14 cellular contexts compared by ENCODE assay signal in genomic region chr1:36706416-36706815, GRCh38.
"Had no signal": no experiment of that assay in that cellular context is flagged by ENCODE, and none has a peak within 500 bp of the region (broad histone marks: within the 10 kb centered on the region; RNA-seq: fewer than 3 reads in every experiment).

No MANE protein-coding gene starts in this region.

- DNase-seq: activated B cell treated with CpG ODN at 0.5 μM for 24 hours; activated CD4-positive, alpha-beta T cell treated with anti-CD3 and anti-CD28 coated beads, Interleukin-2, amount 10 ng/mL, durations not matched to agents 24 days and 14 days; activated naive CD4-positive, alpha-beta T cell treated with anti-CD3 and anti-CD28 coated beads for 36 hours; glutamatergic neuron; left cardiac atrium; midbrain; stimulated activated CD4-positive, alpha-beta T cell treated with anti-CD3 and anti-CD28 coated beads, Interleukin-4, amount 100 ng/mL, for 4 hours had no signal

- H3K9me3 Mint-ChIP-seq: activated B cell treated with CpG ODN at 0.5 μM for 24 hours; activated CD4-positive, alpha-beta T cell treated with anti-CD3 and anti-CD28 coated beads, Interleukin-2, amount 10 ng/mL, durations not matched to agents 24 days and 14 days; activated naive CD4-positive, alpha-beta T cell treated with anti-CD3 and anti-CD28 coated beads for 36 hours; activated T-helper 17 cell treated with anti-CD3 and anti-CD28 coated beads, Interleukin-2, amount 50 U/mL, for 72 hours had no signal

- H3K4me1 ChIP-seq: parathyroid adenoma had no signal

- H3K27ac Mint-ChIP-seq: activated B cell treated with CpG ODN at 0.5 μM for 24 hours; activated CD4-positive, alpha-beta T cell treated with anti-CD3 and anti-CD28 coated beads, Interleukin-2, amount 10 ng/mL, durations not matched to agents 24 days and 14 days; activated naive CD4-positive, alpha-beta T cell treated with anti-CD3 and anti-CD28 coated beads for 36 hours; activated T-helper 17 cell treated with anti-CD3 and anti-CD28 coated beads, Interleukin-2, amount 50 U/mL, for 72 hours had no signal

- H3K9ac ChIP-seq: parathyroid adenoma had no signal

- H3K4me3 Mint-ChIP-seq: activated B cell treated with CpG ODN at 0.5 μM for 24 hours; activated CD4-positive, alpha-beta T cell treated with anti-CD3 and anti-CD28 coated beads, Interleukin-2, amount 10 ng/mL, durations not matched to agents 24 days and 14 days; activated naive CD4-positive, alpha-beta T cell treated with anti-CD3 and anti-CD28 coated beads for 36 hours; activated T-helper 17 cell treated with anti-CD3 and anti-CD28 coated beads, Interleukin-2, amount 50 U/mL, for 72 hours had no signal

- H3K4me3 ChIP-seq: cardiac muscle cell, esophagus muscularis mucosa, lung had no signal

- H3K27ac ChIP-seq: cardiac muscle cell, esophagus muscularis mucosa, parathyroid adenoma had no signal

- H2AFZ ChIP-seq: parathyroid adenoma had no signal

- H3K79me2 ChIP-seq: parathyroid adenoma had no signal

- H3K9me3 ChIP-seq: esophagus muscularis mucosa had no signal

- H3K36me3 ChIP-seq: cardiac muscle cell, esophagus muscularis mucosa had no signal

- H3K4me1 Mint-ChIP-seq: activated CD4-positive, alpha-beta T cell treated with anti-CD3 and anti-CD28 coated beads, Interleukin-2, amount 10 ng/mL, durations not matched to agents 24 days and 14 days; activated T-helper 17 cell treated with anti-CD3 and anti-CD28 coated beads, Interleukin-2, amount 50 U/mL, for 72 hours had no signal

- FAIRE-seq: colon, urothelium cell line had no signal

- H3K27me3 ChIP-seq: cardiac muscle cell had no signal
